Comparison of ENCODE assay signal across 1 cellular context in the genomic region with DNA sequence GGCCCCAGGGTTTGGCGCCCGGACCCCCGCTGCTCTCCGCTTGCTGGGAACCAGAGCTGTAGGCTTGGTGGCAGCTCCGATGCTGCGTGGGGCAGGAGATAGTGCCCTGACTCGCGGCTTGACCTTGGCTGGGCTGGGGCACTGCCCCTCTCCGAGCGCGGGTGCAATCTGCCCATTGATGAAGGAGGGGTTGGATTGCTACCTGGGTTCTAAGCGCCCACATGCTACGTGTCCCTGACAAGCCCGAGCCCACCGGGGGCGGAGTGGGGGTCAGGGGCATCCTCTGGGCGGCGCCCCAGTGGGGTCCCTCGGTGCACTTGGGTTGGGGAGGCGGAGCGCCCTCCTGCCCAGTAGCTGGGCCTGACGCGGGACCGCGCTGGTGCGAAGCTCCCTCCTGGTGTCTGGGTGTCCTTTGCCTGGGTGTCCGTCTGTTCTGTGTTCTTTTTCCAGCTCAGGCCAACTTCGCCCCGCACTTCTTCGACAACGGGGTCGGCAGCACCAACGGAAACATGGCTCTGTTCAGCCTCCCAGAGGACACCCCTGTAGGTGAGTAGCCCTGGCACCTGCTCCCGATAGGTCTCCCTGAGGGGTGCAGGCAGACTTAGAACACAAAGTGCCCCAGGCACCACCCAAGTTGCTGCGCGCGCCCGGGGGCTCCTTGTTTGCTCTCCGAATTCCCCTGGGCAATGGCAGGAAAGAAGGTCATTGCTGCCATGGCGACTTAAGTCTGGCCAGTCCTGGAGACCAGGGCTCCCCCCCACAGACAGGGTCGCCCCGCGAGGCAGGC.
TF ChIP-seq lines count a peak whose summit lies in the region.

No MANE protein-coding gene starts in this region.

TF ChIP-seq in GM23338, 12 proteins besides CTCF, POLR2A, EP300 and RAD21 (continued from another document):
- TF ChIP-seq, protein P1, sequence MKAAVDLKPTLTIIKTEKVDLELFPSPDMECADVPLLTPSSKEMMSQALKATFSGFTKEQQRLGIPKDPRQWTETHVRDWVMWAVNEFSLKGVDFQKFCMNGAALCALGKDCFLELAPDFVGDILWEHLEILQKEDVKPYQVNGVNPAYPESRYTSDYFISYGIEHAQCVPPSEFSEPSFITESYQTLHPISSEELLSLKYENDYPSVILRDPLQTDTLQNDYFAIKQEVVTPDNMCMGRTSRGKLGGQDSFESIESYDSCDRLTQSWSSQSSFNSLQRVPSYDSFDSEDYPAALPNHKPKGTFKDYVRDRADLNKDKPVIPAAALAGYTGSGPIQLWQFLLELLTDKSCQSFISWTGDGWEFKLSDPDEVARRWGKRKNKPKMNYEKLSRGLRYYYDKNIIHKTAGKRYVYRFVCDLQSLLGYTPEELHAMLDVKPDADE (IDR thresholded peaks at IDR 0.05) = no peak
- no peak for TF ChIP-seq JUNB (IDR thresholded peaks at IDR 0.05; ENCODE audit: unreplicated experiment)
- TF ChIP-seq STAT1 (IDR thresholded peaks at IDR 0.05; ENCODE audit: unreplicated experiment) = no peak
- TF ChIP-seq, protein P2, sequence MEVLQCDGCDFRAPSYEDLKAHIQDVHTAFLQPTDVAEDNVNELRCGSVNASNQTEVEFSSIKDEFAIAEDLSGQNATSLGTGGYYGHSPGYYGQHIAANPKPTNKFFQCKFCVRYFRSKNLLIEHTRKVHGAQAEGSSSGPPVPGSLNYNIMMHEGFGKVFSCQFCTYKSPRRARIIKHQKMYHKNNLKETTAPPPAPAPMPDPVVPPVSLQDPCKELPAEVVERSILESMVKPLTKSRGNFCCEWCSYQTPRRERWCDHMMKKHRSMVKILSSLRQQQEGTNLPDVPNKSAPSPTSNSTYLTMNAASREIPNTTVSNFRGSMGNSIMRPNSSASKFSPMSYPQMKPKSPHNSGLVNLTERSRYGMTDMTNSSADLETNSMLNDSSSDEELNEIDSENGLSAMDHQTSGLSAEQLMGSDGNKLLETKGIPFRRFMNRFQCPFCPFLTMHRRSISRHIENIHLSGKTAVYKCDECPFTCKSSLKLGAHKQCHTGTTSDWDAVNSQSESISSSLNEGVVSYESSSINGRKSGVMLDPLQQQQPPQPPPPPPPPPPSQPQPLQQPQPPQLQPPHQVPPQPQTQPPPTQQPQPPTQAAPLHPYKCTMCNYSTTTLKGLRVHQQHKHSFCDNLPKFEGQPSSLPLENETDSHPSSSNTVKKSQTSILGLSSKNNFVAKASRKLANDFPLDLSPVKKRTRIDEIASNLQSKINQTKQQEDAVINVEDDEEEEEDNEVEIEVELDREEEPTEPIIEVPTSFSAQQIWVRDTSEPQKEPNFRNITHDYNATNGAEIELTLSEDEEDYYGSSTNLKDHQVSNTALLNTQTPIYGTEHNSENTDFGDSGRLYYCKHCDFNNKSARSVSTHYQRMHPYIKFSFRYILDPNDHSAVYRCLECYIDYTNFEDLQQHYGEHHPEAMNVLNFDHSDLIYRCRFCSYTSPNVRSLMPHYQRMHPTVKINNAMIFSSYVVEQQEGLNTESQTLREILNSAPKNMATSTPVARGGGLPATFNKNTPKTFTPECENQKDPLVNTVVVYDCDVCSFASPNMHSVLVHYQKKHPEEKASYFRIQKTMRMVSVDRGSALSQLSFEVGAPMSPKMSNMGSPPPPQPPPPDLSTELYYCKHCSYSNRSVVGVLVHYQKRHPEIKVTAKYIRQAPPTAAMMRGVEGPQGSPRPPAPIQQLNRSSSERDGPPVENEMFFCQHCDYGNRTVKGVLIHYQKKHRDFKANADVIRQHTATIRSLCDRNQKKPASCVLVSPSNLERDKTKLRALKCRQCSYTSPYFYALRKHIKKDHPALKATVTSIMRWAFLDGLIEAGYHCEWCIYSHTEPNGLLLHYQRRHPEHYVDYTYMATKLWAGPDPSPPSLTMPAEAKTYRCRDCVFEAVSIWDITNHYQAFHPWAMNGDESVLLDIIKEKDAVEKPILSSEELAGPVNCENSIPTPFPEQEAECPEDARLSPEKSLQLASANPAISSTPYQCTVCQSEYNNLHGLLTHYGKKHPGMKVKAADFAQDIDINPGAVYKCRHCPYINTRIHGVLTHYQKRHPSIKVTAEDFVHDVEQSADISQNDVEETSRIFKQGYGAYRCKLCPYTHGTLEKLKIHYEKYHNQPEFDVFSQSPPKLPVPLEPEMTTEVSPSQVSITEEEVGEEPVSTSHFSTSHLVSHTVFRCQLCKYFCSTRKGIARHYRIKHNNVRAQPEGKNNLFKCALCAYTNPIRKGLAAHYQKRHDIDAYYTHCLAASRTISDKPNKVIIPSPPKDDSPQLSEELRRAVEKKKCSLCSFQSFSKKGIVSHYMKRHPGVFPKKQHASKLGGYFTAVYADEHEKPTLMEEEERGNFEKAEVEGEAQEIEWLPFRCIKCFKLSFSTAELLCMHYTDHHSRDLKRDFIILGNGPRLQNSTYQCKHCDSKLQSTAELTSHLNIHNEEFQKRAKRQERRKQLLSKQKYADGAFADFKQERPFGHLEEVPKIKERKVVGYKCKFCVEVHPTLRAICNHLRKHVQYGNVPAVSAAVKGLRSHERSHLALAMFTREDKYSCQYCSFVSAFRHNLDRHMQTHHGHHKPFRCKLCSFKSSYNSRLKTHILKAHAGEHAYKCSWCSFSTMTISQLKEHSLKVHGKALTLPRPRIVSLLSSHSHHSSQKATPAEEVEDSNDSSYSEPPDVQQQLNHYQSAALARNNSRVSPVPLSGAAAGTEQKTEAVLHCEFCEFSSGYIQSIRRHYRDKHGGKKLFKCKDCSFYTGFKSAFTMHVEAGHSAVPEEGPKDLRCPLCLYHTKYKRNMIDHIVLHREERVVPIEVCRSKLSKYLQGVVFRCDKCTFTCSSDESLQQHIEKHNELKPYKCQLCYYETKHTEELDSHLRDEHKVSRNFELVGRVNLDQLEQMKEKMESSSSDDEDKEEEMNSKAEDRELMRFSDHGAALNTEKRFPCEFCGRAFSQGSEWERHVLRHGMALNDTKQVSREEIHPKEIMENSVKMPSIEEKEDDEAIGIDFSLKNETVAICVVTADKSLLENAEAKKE (CRISPR knock-in tag; IDR thresholded peaks at IDR 0.05) = no peak
- TF ChIP-seq NANOG (IDR thresholded peaks at IDR 0.05; ENCODE audit: borderline replicate concordance) = no peak
- no peak for TF ChIP-seq ZNF331 (CRISPR knock-in tag; IDR thresholded peaks at IDR 0.05; ENCODE audit: low read depth)
